8 cellular contexts compared by ENCODE assay signal in genomic region chr5:149452665-149453617, GRCh38.
A peak's percentile ranks its signal among the peaks of the same experiment; 100 is the strongest.
DNase-seq lines count a peak whose midpoint lies in the region; ATAC-seq and TF ChIP-seq lines count a peak whose summit lies in the region.

No MANE protein-coding gene starts in this region.

- H3K4me3 ChIP-seq in HUES64 (ENCODE audit: low read length) (no peak overlapping the region), liver (ENCODE audit: low read depth in 1 of 3, low read length in 3 of 3) (no peak overlapping the region), tibial artery (no peak overlapping the region)

- H3K4me1 ChIP-seq in HUES64 (ENCODE audit: insufficient read depth, low read length) (peaks cover 19% of the 10 kb centered on the region), liver (ENCODE audit: control insufficient read depth in 4 of 4, insufficient read depth in 4 of 4, low read length in 3 of 4) (peaks cover 0 to 4% (median 2%) of the 10 kb centered on the region in 4 donors), tibial artery (peaks cover 0 to 83% (median 66%) of the 10 kb centered on the region in 4 donors)

- H3K27me3 ChIP-seq in HUES64 (ENCODE audit: insufficient read depth, low read length) (no peaks in the 10 kb centered on the region), liver (ENCODE audit: control insufficient read depth in 4 of 4, insufficient read depth in 4 of 4, low read length in 3 of 4) (no peaks in the 10 kb centered on the region), tibial artery (no peaks in the 10 kb centered on the region)

- intact Hi-C loops in tibial artery (cut with DNase I; ENCODE audit: low total_unique reads): no loop called here

- H3K36me3 ChIP-seq in HUES64 (ENCODE audit: insufficient read depth, low read length): no peaks in the 10 kb centered on the region
- no peaks in the 10 kb centered on the region for H3K36me3 ChIP-seq in liver (ENCODE audit: control insufficient read depth in 4 of 4, insufficient read depth in 3 of 4, low read depth in 1 of 4, low read length in 3 of 4)
- no peaks in the 10 kb centered on the region for H3K36me3 ChIP-seq in tibial artery

- TF ChIP-seq RAD21 in liver (IDR thresholded peaks at IDR 0.05): no peak

- peak; percentile 91 for DNase-seq in dermis blood vessel endothelial cell
- DNase-seq in tibial artery: peak; percentile 85 to 93
- no peak for DNase-seq in NCI-H82 (lab: John Stamatoyannopoulos, UW)

- no peaks in the 10 kb centered on the region for H3K9me3 ChIP-seq in HUES64 (ENCODE audit: insufficient read depth, low read depth, low read length)
- H3K9me3 ChIP-seq in liver (ENCODE audit: control insufficient read depth in 4 of 4, low read length in 3 of 4): no peaks in the 10 kb centered on the region
- H3K9me3 ChIP-seq in tibial artery: no peaks in the 10 kb centered on the region

- TF ChIP-seq CTCF in liver (IDR thresholded peaks at IDR 0.05; ENCODE audit: low read depth, low read length, missing input control) (no peak), tibial artery (IDR thresholded peaks at IDR 0.05) (peak in 1 of 2 experiments; percentile 16)

- WGBS in HUES64: 65% methylated on average over 15 of the region's 16 CpGs
- WGBS in liver: 84% methylated on average over 16 of the region's 16 CpGs

- ATAC-seq in HG03565 (IDR thresholded peaks at IDR 0.05; ENCODE audit: unreplicated experiment) (no peak), HG03097 (IDR thresholded peaks at IDR 0.05; ENCODE audit: low FRiP score, unreplicated experiment) (no peak), GM21528 (IDR thresholded peaks at IDR 0.05; ENCODE audit: low FRiP score, unreplicated experiment) (no peak)

- H3K27ac ChIP-seq in HUES64 (ENCODE audit: low read depth, low read length) (peak overlapping the region; percentile 55; the same call in 1 of the 2 replicates), liver (ENCODE audit: low read depth in 1 of 2, low read length in 2 of 2) (peak overlapping the region; percentile 65 to 72), tibial artery (peak overlapping the region; percentile 88 to 92)

- H3K9ac ChIP-seq in HUES64 (ENCODE audit: low read depth, low read length) (peak overlapping the region; percentile 38; the same call in 1 of the 2 replicates), liver (ENCODE audit: low read depth in 1 of 2, low read length in 2 of 2) (no peak overlapping the region)

TF ChIP-seq in liver, 16 proteins besides CTCF, POLR2A, EP300 and RAD21:
- TF ChIP-seq EGR1 (IDR thresholded peaks at IDR 0.05; ENCODE audit: low read depth in 2 of 2) (peak in 1 of 2 donors; percentile 5), RXRA (IDR thresholded peaks at IDR 0.05) (no peak)
